In genomic region chr11:110100476-110101240, GRCh38 we compare ENCODE assay signal across 3 cellular contexts.
TF ChIP-seq lines count a peak whose summit lies in the region.

No MANE protein-coding gene starts in this region.

TF ChIP-seq in WTC11, 78 proteins besides CTCF, POLR2A, EP300 and RAD21 (continues in another document):
- TF ChIP-seq GABPB1 (CRISPR knock-in tag; IDR thresholded peaks at IDR 0.05) (no peak), PREB (CRISPR knock-in tag; IDR thresholded peaks at IDR 0.05; ENCODE audit: borderline replicate concordance) (no peak), SMAD4 (CRISPR knock-in tag; IDR thresholded peaks at IDR 0.05) (no peak), ZNF219 (CRISPR knock-in tag; IDR thresholded peaks at IDR 0.05; ENCODE audit: borderline replicate concordance) (no peak), CBFB (CRISPR knock-in tag; IDR thresholded peaks at IDR 0.05; ENCODE audit: low read depth) (no peak), SMAD3 (CRISPR knock-in tag; IDR thresholded peaks at IDR 0.05; ENCODE audit: borderline replicate concordance) (no peak), NR2C2 (CRISPR knock-in tag; IDR thresholded peaks at IDR 0.05) (no peak), ARID4B (CRISPR knock-in tag; IDR thresholded peaks at IDR 0.05; ENCODE audit: borderline replicate concordance) (no peak), ZNF423 (CRISPR knock-in tag; IDR thresholded peaks at IDR 0.05) (no peak), EMX1 (CRISPR knock-in tag; IDR thresholded peaks at IDR 0.05) (no peak), ATF6 (CRISPR knock-in tag; IDR thresholded peaks at IDR 0.05) (no peak), MXD4 (CRISPR knock-in tag; IDR thresholded peaks at IDR 0.05; ENCODE audit: borderline replicate concordance) (no peak)

TF ChIP-seq in endothelial cell of umbilical vein, 7 proteins besides CTCF, POLR2A, EP300 and RAD21:
- no peak for TF ChIP-seq JUN (IDR thresholded peaks at IDR 0.05; ENCODE audit: borderline replicate concordance, insufficient read depth, insufficient read length, low read depth)
- TF ChIP-seq MAX (IDR thresholded peaks at IDR 0.05; ENCODE audit: insufficient read depth, insufficient read length) = no peak
- TF ChIP-seq MYC (IDR thresholded peaks at IDR 0.05; ENCODE audit: low read depth, low read length) = no peak
- TF ChIP-seq FOS (IDR thresholded peaks at IDR 0.05; ENCODE audit: borderline replicate concordance, insufficient read depth, low read length) = no peak
- TF ChIP-seq EZH2 (IDR thresholded peaks at IDR 0.05; ENCODE audit: borderline replicate concordance, low read depth, low read length, severe bottlenecking) = no peak
- no peak for TF ChIP-seq POLR2AphosphoS5 (IDR thresholded peaks at IDR 0.05; ENCODE audit: insufficient read depth, low read depth, low read length)
- TF ChIP-seq GATA2 (IDR thresholded peaks at IDR 0.05; ENCODE audit: insufficient read depth, insufficient read length, low read depth, low read length) = no peak

TF ChIP-seq in HEK293T, 16 proteins besides CTCF, POLR2A, EP300 and RAD21:
- TF ChIP-seq SUZ12 (IDR thresholded peaks at IDR 0.05) (no peak), LEF1 (IDR thresholded peaks at IDR 0.05; ENCODE audit: borderline replicate concordance) (no peak), PKNOX1 (IDR thresholded peaks at IDR 0.05) (no peak), SP1 (IDR thresholded peaks at IDR 0.05) (no peak), ELF4 (IDR thresholded peaks at IDR 0.05) (no peak), FOXM1 (IDR thresholded peaks at IDR 0.05; ENCODE audit: borderline replicate concordance) (no peak), L3MBTL2 (conservative IDR thresholded peaks at IDR 0.05) (no peak), NFRKB (IDR thresholded peaks at IDR 0.05) (no peak), FOXK2 (IDR thresholded peaks at IDR 0.05) (no peak), HDGF (IDR thresholded peaks at IDR 0.05; ENCODE audit: borderline replicate concordance) (no peak), ARNT (IDR thresholded peaks at IDR 0.05) (no peak)
